15 cellular contexts compared by ENCODE assay signal in genomic region chr20:40959325-40960092, GRCh38.
DNase-seq lines count a peak whose midpoint lies in the region; ATAC-seq and TF ChIP-seq lines count a peak whose summit lies in the region.
"Had no signal": no experiment of that assay in that cellular context is flagged by ENCODE, and none has a peak within 500 bp of the region (broad histone marks: within the 10 kb centered on the region; RNA-seq: fewer than 3 reads in every experiment).

No MANE protein-coding gene starts in this region.

- POLR2A ChIA-PET in HEK293 (lab: Yijun Ruan, JAX), result no interaction called here

- no peak overlapping the region for H3K23ac ChIP-seq in trophoblast cell (ENCODE audit: low read length)

- H3K27ac ChIP-seq in HEK293 (ENCODE audit: extremely low read depth, low read depth, low read length), result no peak overlapping the region
- H3K27ac ChIP-seq in trophoblast cell (ENCODE audit: low read depth, low read length), result no peak overlapping the region
- H3K27ac ChIP-seq: KMS-11 had no signal

- H3K4me3 Mint-ChIP-seq in osteocyte (ENCODE audit: unreplicated experiment), result no peak overlapping the region
- H3K4me3 Mint-ChIP-seq in activated T-cell treated with anti-CD3 and anti-CD28 coated beads, Interleukin-2, amount 50 U/mL, for 24 hours, result no peak overlapping the region

- no peak overlapping the region for H3K4me2 ChIP-seq in trophoblast cell (ENCODE audit: low read length)
- H3K4me2 ChIP-seq: KMS-11 had no signal

- H3K79me2 ChIP-seq in trophoblast cell (ENCODE audit: control insufficient read depth, insufficient read depth, low read length, poor library complexity), result no peaks in the 10 kb centered on the region

- CTCF ChIA-PET in HEK293 (lab: Yijun Ruan, JAX), result interaction anchor here (0.7 to 0.8 kb wide), 2 partner anchors 13 to 218 kb away, joined by 3 to 4 read pairs; no protein-coding TSS in a partner anchor

- H3K4me3 ChIP-seq in HEK293 (ENCODE audit: low read depth, low read length) (no peak overlapping the region), trophoblast cell (ENCODE audit: low read depth, low read length) (no peak overlapping the region)
- H3K4me3 ChIP-seq: HAP-1 had no signal

- no peak overlapping the region for H4K8ac ChIP-seq in trophoblast cell (ENCODE audit: low read depth, low read length)

- H3K14ac ChIP-seq in trophoblast cell (ENCODE audit: low read length), result no peak overlapping the region

- no peak overlapping the region for H4K12ac ChIP-seq in trophoblast cell (ENCODE audit: low read depth, low read length)

- no peak overlapping the region for H3K18ac ChIP-seq in trophoblast cell (ENCODE audit: low read length)

- H3K36me3 ChIP-seq in HEK293 (ENCODE audit: control insufficient read depth in 2 of 2, insufficient read depth in 1 of 2, low read length in 2 of 2) (no peaks in the 10 kb centered on the region), trophoblast cell (ENCODE audit: control insufficient read depth in 1 of 2, insufficient read depth in 2 of 2, low read length in 2 of 2) (no peaks in the 10 kb centered on the region)
- H3K36me3 ChIP-seq: HAP-1 had no signal

- no peak overlapping the region for H2AK5ac ChIP-seq in trophoblast cell (ENCODE audit: low read length)

- H3K27me3 ChIP-seq in trophoblast cell (ENCODE audit: insufficient read depth, low read length), result no peaks in the 10 kb centered on the region

- H3K27me3 Mint-ChIP-seq in osteocyte (ENCODE audit: unreplicated experiment), result peaks cover 14% of the 10 kb centered on the region
- H3K27me3 Mint-ChIP-seq in activated T-cell treated with anti-CD3 and anti-CD28 coated beads, Interleukin-2, amount 50 U/mL, for 24 hours, result no peaks in the 10 kb centered on the region

- H3K9ac ChIP-seq in trophoblast cell (ENCODE audit: low read length), result no peak overlapping the region
- H3K9ac ChIP-seq: KMS-11 had no signal

- no peak overlapping the region for H2BK12ac ChIP-seq in trophoblast cell (ENCODE audit: low read length)

- ATAC-seq in GM19328 (IDR thresholded peaks at IDR 0.05; ENCODE audit: unreplicated experiment), result no peak

- H3K9me3 ChIP-seq in HEK293 (ENCODE audit: control insufficient read depth, insufficient read depth, low read depth, low read length), result no peaks in the 10 kb centered on the region
- H3K9me3 ChIP-seq in trophoblast cell (ENCODE audit: insufficient read depth, low read depth, low read length), result peaks cover under 1% of the 10 kb centered on the region
- H3K9me3 ChIP-seq: HAP-1 had no signal

- no peaks in the 10 kb centered on the region for H3K36me3 Mint-ChIP-seq in osteocyte (ENCODE audit: unreplicated experiment)
- no peaks in the 10 kb centered on the region for H3K36me3 Mint-ChIP-seq in activated T-cell treated with anti-CD3 and anti-CD28 coated beads, Interleukin-2, amount 50 U/mL, for 24 hours (ENCODE audit: low read depth)

- H2AFZ ChIP-seq in trophoblast cell (ENCODE audit: insufficient read depth, low read length, poor library complexity), result no peak overlapping the region

- no peak overlapping the region for H4K91ac ChIP-seq in trophoblast cell (ENCODE audit: low read depth, low read length)

- H3K27ac Mint-ChIP-seq in osteocyte (ENCODE audit: unreplicated experiment), result no peak overlapping the region
- H3K27ac Mint-ChIP-seq in activated T-cell treated with anti-CD3 and anti-CD28 coated beads, Interleukin-2, amount 50 U/mL, for 24 hours, result no peak overlapping the region

- H2BK120ac ChIP-seq in trophoblast cell (ENCODE audit: insufficient read depth, low read length, poor library complexity), result no peak overlapping the region

- TF ChIP-seq CTCF in HEK293 (tag by site-specific recombination; IDR thresholded peaks at IDR 0.05), result no peak
- TF ChIP-seq CTCF in osteocyte (IDR thresholded peaks at IDR 0.05), result no peak

- H3K4me1 Mint-ChIP-seq in osteocyte (ENCODE audit: unreplicated experiment), result no peaks in the 10 kb centered on the region
- H3K4me1 Mint-ChIP-seq in activated T-cell treated with anti-CD3 and anti-CD28 coated beads, Interleukin-2, amount 50 U/mL, for 24 hours (ENCODE audit: low read depth), result peaks cover 14% of the 10 kb centered on the region

- no CpG with 5 or more reads among the region's 6 CpGs for WGBS in trophoblast cell (ENCODE audit: extremely low coverage, insufficient coverage, insufficient read length)

- H3K4ac ChIP-seq in trophoblast cell (ENCODE audit: low read depth, low read length), result no peak overlapping the region

- no peak overlapping the region for H2BK5ac ChIP-seq in trophoblast cell (ENCODE audit: low read depth, low read length, poor library complexity)

- DNase-seq in ELF-1 (ENCODE audit: low read depth, low spot score) (peak; percentile 46), ecto neural progenitor cell (ENCODE audit: low spot score) (peak; percentile 41), osteocyte (ENCODE audit: extremely low spot score, unreplicated experiment) (peak; percentile 57), trophoblast cell (no peak), NCI-H1105 treated with DMSO at 0.1 percent for 48 hours (lab: John Stamatoyannopoulos, UW) (no peak)
- no peak for DNase-seq in activated T-cell treated with anti-CD3 and anti-CD28 coated beads, Interleukin-2, amount 50 U/mL, for 24 hours
- DNase-seq: C1 segment of cervical spinal cord, DMS 273 treated with DMSO at 0.1 percent for 48 hours, NCI-H146, NCI-H2081 treated with DMSO at 0.1 percent for 48 hours, NCI-H524 had no signal

- no peaks in the 10 kb centered on the region for H3K9me3 Mint-ChIP-seq in osteocyte (ENCODE audit: unreplicated experiment)
- H3K9me3 Mint-ChIP-seq in activated T-cell treated with anti-CD3 and anti-CD28 coated beads, Interleukin-2, amount 50 U/mL, for 24 hours, result no peaks in the 10 kb centered on the region

- no peaks in the 10 kb centered on the region for H3K4me1 ChIP-seq in HEK293 (ENCODE audit: control insufficient read depth, insufficient read depth, low read length)
- no peaks in the 10 kb centered on the region for H3K4me1 ChIP-seq in trophoblast cell (ENCODE audit: control insufficient read depth in 1 of 2, insufficient read depth in 2 of 2, low read length in 2 of 2)
- H3K4me1 ChIP-seq: HAP-1 had no signal

- no peaks in the 10 kb centered on the region for H3K79me1 ChIP-seq in trophoblast cell (ENCODE audit: low read length)

TF ChIP-seq in HEK293, 187 proteins besides CTCF, POLR2A, EP300 and RAD21:
- peak; percentile 89 for TF ChIP-seq ZNF366 (tag by site-specific recombination; conservative IDR thresholded peaks at IDR 0.05)
- TF ChIP-seq PRDM1 (tag by site-specific recombination; IDR thresholded peaks at IDR 0.05), result peak; percentile 45; the same call in 1 of the 2 replicates
- no peak for TF ChIP-seq ZNF596 (tag by site-specific recombination; IDR thresholded peaks at IDR 0.05)

Comparison
In these comparisons a context has a peak if more than half of its experiments do, and no peak if none do; other contexts are left out.
1. DNase-seq: peak in ELF-1 (single experiment), ecto neural progenitor cell (single experiment) and osteocyte (single experiment); none in trophoblast cell (0 of 2), NCI-H1105 treated with DMSO at 0.1 percent for 48 hours (single experiment) and activated T-cell treated with anti-CD3 and anti-CD28 coated beads, Interleukin-2, amount 50 U/mL, for 24 hours (single experiment).